In the genomic region with DNA sequence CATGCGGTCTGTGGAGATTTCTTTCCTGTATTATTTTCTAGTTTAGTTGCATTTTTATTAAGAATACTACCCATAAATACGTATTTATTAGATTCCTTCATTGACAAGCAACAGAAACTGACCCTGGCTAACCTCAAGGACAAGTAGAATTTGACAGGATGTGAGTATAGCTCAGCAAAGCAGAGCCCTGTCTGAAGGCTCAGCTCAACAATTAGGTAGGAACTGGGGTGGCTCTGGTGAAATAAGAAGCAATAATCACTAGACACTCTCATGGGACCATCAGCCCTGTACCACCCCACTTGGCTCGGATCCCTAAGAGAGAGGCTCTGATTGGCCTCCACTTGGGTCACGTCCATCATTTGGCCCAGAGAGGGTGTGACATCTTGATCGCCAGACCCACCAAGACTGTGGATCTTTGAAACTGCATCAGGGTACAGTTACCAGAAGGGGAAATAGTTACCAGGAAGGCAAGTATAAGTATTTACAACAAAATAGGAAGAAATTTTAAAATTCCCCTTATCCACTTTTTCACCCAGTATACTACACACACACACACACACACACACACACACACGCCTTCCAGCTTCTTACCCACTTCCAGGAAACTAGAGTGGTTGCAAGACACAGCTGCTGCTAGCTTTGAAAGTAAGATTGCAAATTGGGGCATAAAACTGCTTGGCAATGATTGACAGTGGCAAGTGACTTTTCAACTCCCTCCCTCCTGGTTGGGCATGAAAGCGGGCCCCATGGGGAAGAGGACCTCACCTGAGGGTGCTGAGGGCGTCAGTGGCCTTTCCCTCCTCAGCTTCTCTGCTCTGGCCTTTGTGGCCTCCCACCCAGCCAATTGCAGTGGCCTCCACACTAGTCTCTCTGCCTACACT, we compare ENCODE assay signal across 12 cellular contexts. TPM values are rescaled to one million over a fixed set of nuclear protein-coding genes. Genes with fewer than 3 reads are reported as not detected.
DNase-seq lines count a peak whose midpoint lies in the region; ATAC-seq and TF ChIP-seq lines count a peak whose summit lies in the region.
"Had no signal": no experiment of that assay in that cellular context is flagged by ENCODE, and none has a peak within 500 bp of the region (broad histone marks: within the 10 kb centered on the region; RNA-seq: fewer than 3 reads in every experiment).

No MANE protein-coding gene starts in this region.

- dilution Hi-C loops in mammary epithelial cell (cut with HindIII; ENCODE audit: low sequenced_read_pairs), result no loop called here

- no peak for TF ChIP-seq POLR2A in uterus (IDR thresholded peaks at IDR 0.05)

- no peaks in the 10 kb centered on the region for H3K27me3 Mint-ChIP-seq in MCF 10A (ENCODE audit: insufficient read depth, unreplicated experiment)
- H3K27me3 Mint-ChIP-seq in activated naive CD4-positive, alpha-beta T cell treated with anti-CD3 and anti-CD28 coated beads, Interleukin-2, amount 50 U/mL, for 24 hours, result no peaks in the 10 kb centered on the region
- H3K27me3 Mint-ChIP-seq in naive thymus-derived CD4-positive, alpha-beta T cell, result no peaks in the 10 kb centered on the region
- H3K27me3 Mint-ChIP-seq: activated B cell treated with CpG ODN at 0.5 μM for 24 hours, progenitor cell of endocrine pancreas had no signal

- in situ Hi-C loops in mammary epithelial cell (cut with MboI; ENCODE audit: low sequenced_read_pairs in 2 of 2), result no loop called here

- H3K4me1 ChIP-seq in mammary epithelial cell (ENCODE audit: insufficient read depth, low read length) (no peaks in the 10 kb centered on the region), uterus (peaks cover 0 to 5% of the 10 kb centered on the region in 2 donors), right atrium auricular region (peaks cover 0 to 6% of the 10 kb centered on the region in 2 donors)
- H3K4me1 ChIP-seq in naive thymus-derived CD4-positive, alpha-beta T cell (ENCODE audit: control insufficient read depth in 2 of 2, insufficient read depth in 2 of 2, low read length in 2 of 2), result peaks cover 35 to 38% of the 10 kb centered on the region in 2 donors
- H3K4me1 ChIP-seq: body of pancreas had no signal

- no peak overlapping the region for H3K4me2 ChIP-seq in mammary epithelial cell (ENCODE audit: insufficient read depth, low read depth, low read length)

- no peaks in the 10 kb centered on the region for H3K4me1 Mint-ChIP-seq in MCF 10A (ENCODE audit: insufficient read depth, unreplicated experiment)
- peaks cover 64% of the 10 kb centered on the region for H3K4me1 Mint-ChIP-seq in activated naive CD4-positive, alpha-beta T cell treated with anti-CD3 and anti-CD28 coated beads, Interleukin-2, amount 50 U/mL, for 24 hours
- H3K4me1 Mint-ChIP-seq in naive thymus-derived CD4-positive, alpha-beta T cell, result peaks cover 23 to 70% (median 52%) of the 10 kb centered on the region in 7 donors

- intact Hi-C loops in MCF 10A (cut with micrococcal nuclease), result no loop called here
- intact Hi-C loops in mammary epithelial cell (cut with micrococcal nuclease), result no loop called here
- intact Hi-C loops in naive thymus-derived CD4-positive, alpha-beta T cell (cut with micrococcal nuclease), result loop anchor here (1.0 to 10.0 kb wide), 5 partner anchors 23 to 161 kb away; a partner anchor contains a TSS
- intact Hi-C loops in uterus (cut with DNase I; ENCODE audit: low total_unique reads), result no loop called here

- H3K4me3 Mint-ChIP-seq in MCF 10A (ENCODE audit: unreplicated experiment), result no peak overlapping the region
- H3K4me3 Mint-ChIP-seq in activated naive CD4-positive, alpha-beta T cell treated with anti-CD3 and anti-CD28 coated beads, Interleukin-2, amount 50 U/mL, for 24 hours, result peak overlapping the region; percentile 80
- H3K4me3 Mint-ChIP-seq in naive thymus-derived CD4-positive, alpha-beta T cell, result peak overlapping the region; percentile 44 to 92 (median 74)

- H2AFZ ChIP-seq in mammary epithelial cell (ENCODE audit: low read depth, low read length), result no peak overlapping the region

- no peaks in the 10 kb centered on the region for H3K79me2 ChIP-seq in mammary epithelial cell (ENCODE audit: insufficient read depth, low read length)

- no peak overlapping the region for H3K27ac ChIP-seq in mammary epithelial cell (ENCODE audit: insufficient read depth, low read depth, low read length)
- peak overlapping the region; percentile 65 for H3K27ac ChIP-seq in naive thymus-derived CD4-positive, alpha-beta T cell (ENCODE audit: low read depth, low read length)
- H3K27ac ChIP-seq in uterus, result peak overlapping the region; percentile 64 to 77
- peak overlapping the region in 1 of 2 donors; percentile 51 for H3K27ac ChIP-seq in right atrium auricular region

- H3K27me3 ChIP-seq in mammary epithelial cell (ENCODE audit: insufficient read depth, low read length) (no peaks in the 10 kb centered on the region), uterus (no peaks in the 10 kb centered on the region), right atrium auricular region (no peaks in the 10 kb centered on the region)
- H3K27me3 ChIP-seq in naive thymus-derived CD4-positive, alpha-beta T cell (ENCODE audit: control insufficient read depth in 2 of 2, insufficient read depth in 2 of 2, low read length in 2 of 2), result no peaks in the 10 kb centered on the region
- H3K27me3 ChIP-seq: body of pancreas had no signal

- H3K36me3 ChIP-seq in mammary epithelial cell (ENCODE audit: insufficient read depth, low read length), result peaks cover 21% of the 10 kb centered on the region
- no peaks in the 10 kb centered on the region for H3K36me3 ChIP-seq in naive thymus-derived CD4-positive, alpha-beta T cell (ENCODE audit: control insufficient read depth in 2 of 3, insufficient read depth in 3 of 3, low read length in 3 of 3)
- H3K36me3 ChIP-seq in uterus, result no peaks in the 10 kb centered on the region
- peaks cover 58% of the 10 kb centered on the region for H3K36me3 ChIP-seq in right atrium auricular region

- H3K9me3 ChIP-seq in mammary epithelial cell (replicated peaks; ENCODE audit: insufficient read depth, low read length) (no peaks in the 10 kb centered on the region), uterus (no peaks in the 10 kb centered on the region), right atrium auricular region (no peaks in the 10 kb centered on the region)
- no peaks in the 10 kb centered on the region for H3K9me3 ChIP-seq in naive thymus-derived CD4-positive, alpha-beta T cell (ENCODE audit: control insufficient read depth in 2 of 3, low read length in 3 of 3)
- H3K9me3 ChIP-seq: body of pancreas had no signal

- BruUV-seq in MCF 10A (replicated peaks; lab: Mats Ljungman, UMichigan) (no TSS peak), mammary epithelial cell (replicated peaks; lab: Mats Ljungman, UMichigan) (no TSS peak)

- POLR2A ChIA-PET in MCF 10A (lab: Yijun Ruan, JAX), result no interaction called here
- POLR2A ChIA-PET in naive thymus-derived CD4-positive, alpha-beta T cell (lab: Charles Lee), result interaction anchor here (0.6 to 3.2 kb wide), 6 partner anchors 42 to 482 kb away, joined by 3 to 19 read pairs (median 4); a partner anchor contains a TSS

- H4K20me1 ChIP-seq in mammary epithelial cell (ENCODE audit: insufficient read depth, low read length), result no peaks in the 10 kb centered on the region

- CTCF ChIA-PET in MCF 10A (lab: Yijun Ruan, JAX) (interaction anchor here (0.5 to 4.0 kb wide), 8 partner anchors 8 to 718 kb away, joined by 3 to 21 read pairs (median 4); no protein-coding TSS in a partner anchor), mammary epithelial cell (lab: Charles Lee; ENCODE audit: low non-redundant PET) (interaction anchor here (0.6 kb wide), 1 partner anchor 16 kb away, joined by 3 read pairs; no protein-coding TSS in a partner anchor)
- CTCF ChIA-PET in naive thymus-derived CD4-positive, alpha-beta T cell (lab: Charles Lee), result interaction anchor here (0.6 to 2.6 kb wide), 9 partner anchors 11 to 494 kb away, joined by 3 to 14 read pairs (median 3); no protein-coding TSS in a partner anchor

- no peaks in the 10 kb centered on the region for H3K9me3 Mint-ChIP-seq in MCF 10A (ENCODE audit: unreplicated experiment)
- no peaks in the 10 kb centered on the region for H3K9me3 Mint-ChIP-seq in activated naive CD4-positive, alpha-beta T cell treated with anti-CD3 and anti-CD28 coated beads, Interleukin-2, amount 50 U/mL, for 24 hours
- peaks cover 0 to 2% (median 0%) of the 10 kb centered on the region in 11 donors for H3K9me3 Mint-ChIP-seq in naive thymus-derived CD4-positive, alpha-beta T cell
- H3K9me3 Mint-ChIP-seq: activated B cell treated with CpG ODN at 0.5 μM for 24 hours had no signal

- no peak overlapping the region for H3K9ac ChIP-seq in mammary epithelial cell (ENCODE audit: insufficient read depth, low read length)

- peaks cover 49% of the 10 kb centered on the region for H3K36me3 Mint-ChIP-seq in MCF 10A (ENCODE audit: insufficient read depth, unreplicated experiment)
- no peaks in the 10 kb centered on the region for H3K36me3 Mint-ChIP-seq in activated naive CD4-positive, alpha-beta T cell treated with anti-CD3 and anti-CD28 coated beads, Interleukin-2, amount 50 U/mL, for 24 hours
- H3K36me3 Mint-ChIP-seq in naive thymus-derived CD4-positive, alpha-beta T cell, result peaks cover 0 to 18% (median 0%) of the 10 kb centered on the region in 5 donors

- peak overlapping the region; percentile 52 for H3K27ac Mint-ChIP-seq in MCF 10A (ENCODE audit: low read depth, unreplicated experiment)
- H3K27ac Mint-ChIP-seq in activated naive CD4-positive, alpha-beta T cell treated with anti-CD3 and anti-CD28 coated beads, Interleukin-2, amount 50 U/mL, for 24 hours, result peak overlapping the region; percentile 93
- peak overlapping the region; percentile 69 to 94 (median 87) for H3K27ac Mint-ChIP-seq in naive thymus-derived CD4-positive, alpha-beta T cell

- H3K4me3 ChIP-seq in mammary epithelial cell (replicated peaks in 1 of 3; ENCODE audit: insufficient read depth in 1 of 3, low read depth in 2 of 3, low read length in 3 of 3), result no peak overlapping the region
- H3K4me3 ChIP-seq in naive thymus-derived CD4-positive, alpha-beta T cell (ENCODE audit: low read length), result no peak overlapping the region
- no peak overlapping the region for H3K4me3 ChIP-seq in uterus
- H3K4me3 ChIP-seq in right atrium auricular region, result no peak overlapping the region
- H3K4me3 ChIP-seq: body of pancreas had no signal

- ATAC-seq in naive thymus-derived CD4-positive, alpha-beta T cell, result peak; percentile 47

- DNase-seq in MCF 10A (ENCODE audit: unreplicated experiment) (no peak), mammary epithelial cell (no peak), uterus (no peak), T1000 (lab: John Stamatoyannopoulos, UW) (no peak), NCI-H1930 (lab: John Stamatoyannopoulos, UW) (no peak), right atrium auricular region (ENCODE audit: low spot score) (no peak)
- peak in 7 of 9 donors; percentile 14 to 63 (median 55) for DNase-seq in naive thymus-derived CD4-positive, alpha-beta T cell
- DNase-seq: activated B cell treated with CpG ODN at 0.5 μM for 24 hours, body of pancreas, islet precursor cell had no signal

- no peak for TF ChIP-seq CTCF in MCF 10A (IDR thresholded peaks at IDR 0.05; ENCODE audit: unreplicated experiment)
- TF ChIP-seq CTCF in mammary epithelial cell (conservative IDR thresholded peaks at IDR 0.05 in 1 of 2, IDR thresholded peaks at IDR 0.05 in 1 of 2; ENCODE audit: extremely low read depth in 1 of 2, insufficient read depth in 1 of 2, low read depth in 1 of 2, low read length in 2 of 2), result no peak
- no peak for TF ChIP-seq CTCF in uterus (IDR thresholded peaks at IDR 0.05)
- TF ChIP-seq CTCF in right atrium auricular region (IDR thresholded peaks at IDR 0.05), result no peak

- 97% methylated on average over 7 of the region's 8 CpGs for WGBS in mammary epithelial cell (ENCODE audit: low coverage, missing lambda C conversion rate)

RNA-seq across cellular contexts. Expression of a gene that starts 41.8 kb away (rescaled TPM):
- 13.3 and 13.5 TPM in 2 replicates for total RNA-seq in MCF 10A (2022)
- total RNA-seq in mammary epithelial cell, result 10 to 100 TPM; 16.4 to 19.5 TPM
- 8.0 TPM for polyA plus RNA-seq in mammary epithelial cell
- polyA minus RNA-seq in mammary epithelial cell, result 6.3 TPM
- 10 to 100 TPM; 14.9 to 20.8 (median 18.6) TPM for total RNA-seq in naive thymus-derived CD4-positive, alpha-beta T cell
- polyA plus RNA-seq in naive thymus-derived CD4-positive, alpha-beta T cell, result 10 to 100 TPM; 13.2 to 18.4 TPM
- 10 to 100 TPM; 10.5 to 77.4 (median 16.9) TPM for total RNA-seq in uterus
- total RNA-seq in right atrium auricular region, result 10 to 100 TPM; 11.9 to 16.4 TPM

RNA-seq across cellular contexts. Expression of a gene that starts 58.0 kb away (rescaled TPM):
- 9.5 and 14.2 TPM in 2 replicates for total RNA-seq in MCF 10A (2022)
- total RNA-seq in mammary epithelial cell, result 10 to 100 TPM in 1 of 2 donors, 1 to 10 TPM in 1; 2.0 to 12.3 TPM
- 6.5 TPM for polyA plus RNA-seq in mammary epithelial cell
- polyA minus RNA-seq in mammary epithelial cell, result 13.1 TPM
- total RNA-seq in naive thymus-derived CD4-positive, alpha-beta T cell, result 10 to 100 TPM in 1 of 5 experiments, 1 to 10 TPM in 4; 1.4 to 32.3 (median 2.9) TPM
- polyA plus RNA-seq in naive thymus-derived CD4-positive, alpha-beta T cell, result 1 to 10 TPM; 2.2 TPM
- 10 to 100 TPM in 1 of 4 donors, 1 to 10 TPM in 3; 1.8 to 12.5 (median 2.3) TPM for total RNA-seq in uterus
- 1 to 10 TPM; 1.9 to 2.5 TPM for total RNA-seq in right atrium auricular region

Comparison
In these comparisons a context has a peak if more than half of its experiments do, and no peak if none do; other contexts are left out.
1. DNase-seq: peak in naive thymus-derived CD4-positive, alpha-beta T cell (7 of 9); none in MCF 10A (single experiment), mammary epithelial cell (single experiment), uterus (0 of 2), T1000 (single experiment), NCI-H1930 (0 of 2) and right atrium auricular region (single experiment).
2. intact Hi-C loops: an anchor here in naive thymus-derived CD4-positive, alpha-beta T cell (1.0 to 10.0 kb wide); none called in MCF 10A, mammary epithelial cell and uterus.
3. Peak in every context shown above with its lines, with median percentiles within 50 percentile points of each other: H3K27ac Mint-ChIP-seq.